In genomic region chr12:106328735-106329134, GRCh38 we compare ENCODE assay signal across 14 cellular contexts.
"Had no signal": no experiment of that assay in that cellular context is flagged by ENCODE, and none has a peak within 500 bp of the region (broad histone marks: within the 10 kb centered on the region; RNA-seq: fewer than 3 reads in every experiment).

No MANE protein-coding gene starts in this region.

- H3K36me3 ChIP-seq: colonic mucosa had no signal

- H3K27me3 ChIP-seq: colonic mucosa, left lung had no signal

- ATAC-seq: stimulated activated naive CD8-positive, alpha-beta T cell treated with anti-CD3 and anti-CD28 coated beads, Interleukin-15, Interleukin-2, amounts not matched to agents 100 U/mL and 50 U/mL, for 24 hours had no signal

- H3K9me3 ChIP-seq: colonic mucosa, left lung had no signal

- H3K27ac ChIP-seq: colonic mucosa had no signal

- FAIRE-seq: endothelial cell of umbilical vein had no signal

- H3K4me3 ChIP-seq: colonic mucosa, left lung, skin epidermis had no signal

- H3K4me1 ChIP-seq: colonic mucosa had no signal

- DNase-seq: activated CD4-positive, CD25-positive, alpha-beta regulatory T cell treated with anti-CD3 and anti-CD28 coated beads, Interleukin-2, amount 50 U/mL, for 72 hours; activated naive CD4-positive, alpha-beta T cell treated with Interleukin-2 at 50 U/mL for 16 hours; central memory CD4-positive, alpha-beta T cell; colonic mucosa; foreskin melanocyte; left lung; naive B cell; stimulated activated CD4-positive, alpha-beta T cell treated with anti-CD3 and anti-CD28 coated beads, Interleukin-15, amount 100 ng/mL, for 24 hours; stimulated activated CD4-positive, alpha-beta T cell treated with anti-CD3 and anti-CD28 coated beads, Interleukin-4, amount 100 ng/mL, for 1 hour; stimulated activated naive CD8-positive, alpha-beta T cell treated with anti-CD3 and anti-CD28 coated beads, Interleukin-15, Interleukin-2, amounts not matched to agents 100 U/mL and 50 U/mL, for 24 hours; T-helper 1 cell; T1000 had no signal
